ENCODE assay signal across 20 cellular contexts in the genomic region with DNA sequence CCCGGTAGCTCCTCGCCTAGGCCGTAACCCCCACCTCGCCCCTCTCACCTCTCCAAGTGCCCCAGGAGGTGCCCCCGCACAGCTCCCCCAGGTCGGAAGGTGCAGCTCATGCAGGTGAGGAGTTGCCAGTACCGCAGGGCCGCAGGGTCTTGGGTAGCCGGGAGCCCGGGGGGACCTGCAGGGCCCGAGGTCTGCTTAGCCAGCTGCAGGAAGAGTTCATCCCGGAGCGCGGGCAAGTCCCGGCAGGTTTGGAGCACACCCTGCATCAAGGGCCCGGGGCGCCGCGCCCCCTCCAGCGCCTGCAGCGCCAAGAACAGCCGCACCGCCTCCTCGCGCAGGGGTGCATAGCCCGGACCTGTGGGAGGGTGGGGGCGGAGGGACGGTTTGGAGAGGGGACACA. TPM values are rescaled to one million over a fixed set of nuclear protein-coding genes. Genes with fewer than 3 reads are reported as not detected.
DNase-seq lines count a peak whose midpoint lies in the region; ATAC-seq and TF ChIP-seq lines count a peak whose summit lies in the region.
"Had no signal": no experiment of that assay in that cellular context is flagged by ENCODE, and none has a peak within 500 bp of the region (broad histone marks: within the 10 kb centered on the region; RNA-seq: fewer than 3 reads in every experiment).

No MANE protein-coding gene starts in this region.

- no peak for TF ChIP-seq POLR2A in gastroesophageal sphincter (IDR thresholded peaks at IDR 0.05)
- no peak for TF ChIP-seq POLR2A in gastrocnemius medialis (IDR thresholded peaks at IDR 0.05)

- peaks cover 38% of the 10 kb centered on the region for H3K4me1 ChIP-seq in HUES64 (ENCODE audit: insufficient read depth, low read length)
- peaks cover 5 to 83% (median 35%) of the 10 kb centered on the region in 3 donors for H3K4me1 ChIP-seq in gastroesophageal sphincter
- peaks cover 46 to 56% of the 10 kb centered on the region in 2 donors for H3K4me1 ChIP-seq in gastrocnemius medialis
- H3K4me1 ChIP-seq: parathyroid adenoma had no signal

- no peak for TF ChIP-seq EP300 in gastroesophageal sphincter (IDR thresholded peaks at IDR 0.05)

- peak; percentile 33 for DNase-seq in NCI-H526 treated with DMSO at 0.1 percent for 48 hours (lab: John Stamatoyannopoulos, UW)
- no peak for DNase-seq in gastrocnemius medialis
- DNase-seq in NCI-H345 (lab: John Stamatoyannopoulos, UW): no peak
- DNase-seq in LoVo (ENCODE audit: low spot score): no peak
- no peak for DNase-seq in HEK293T (ENCODE audit: extremely low spot score)
- DNase-seq: C1 segment of cervical spinal cord; effector memory CD4-positive, alpha-beta T cell; foreskin fibroblast; kidney glomerular epithelial cell; NCI-H1930; NK-92 treated with Interleukin-12 subunit alpha and Interleukin-12 subunit beta, amount 100 ng/mL, for 24 hours; SHP77; stimulated activated CD4-positive, alpha-beta T cell treated with anti-CD3 and anti-CD28 coated beads, Interleukin-12 subunit alpha, Interleukin-12 subunit beta, amount 100 ng/mL, for 4 hours had no signal

- H3K27ac ChIP-seq in HUES64 (ENCODE audit: low read depth, low read length): no peak overlapping the region
- H3K27ac ChIP-seq in gastroesophageal sphincter: peak overlapping the region in 3 of 4 donors; percentile 94 to 99 (median 98)
- H3K27ac ChIP-seq in gastrocnemius medialis: peak overlapping the region; percentile 93 to 100 (median 98)
- H3K27ac ChIP-seq: cardiac muscle cell, KMS-11, parathyroid adenoma had no signal

- CTCF ChIA-PET in HEK293T (lab: Yijun Ruan, JAX): interaction anchor here (0.6 to 1.1 kb wide), 2 partner anchors 74 to 94 kb away, joined by 3 to 5 read pairs; no protein-coding TSS in a partner anchor

- H3K36me3 ChIP-seq in HUES64 (ENCODE audit: insufficient read depth, low read length): peaks cover 25% of the 10 kb centered on the region
- H3K36me3 ChIP-seq in gastroesophageal sphincter: peaks cover 0 to 59% of the 10 kb centered on the region in 2 donors
- H3K36me3 ChIP-seq in gastrocnemius medialis: peaks cover 0 to 39% of the 10 kb centered on the region in 2 donors

- 50% methylated on average over 28 of the region's 28 CpGs for WGBS in HUES64
- WGBS in gastroesophageal sphincter (ENCODE audit: low coverage in 1 of 2), 2 donors: 82% methylated on average over 5 of the region's 28 CpGs; no CpG with 5 or more reads in 1 of the 2 donors

- no peak overlapping the region for H3K9ac ChIP-seq in HUES64 (ENCODE audit: low read depth, low read length)
- H3K9ac ChIP-seq: KMS-11, parathyroid adenoma had no signal

- H3K9me3 ChIP-seq in HUES64 (ENCODE audit: insufficient read depth, low read depth, low read length) (no peaks in the 10 kb centered on the region), gastroesophageal sphincter (no peaks in the 10 kb centered on the region), gastrocnemius medialis (no peaks in the 10 kb centered on the region)
- H3K9me3 ChIP-seq: mucosa of descending colon had no signal

- in situ Hi-C loops in gastrocnemius medialis (cut with MboI; ENCODE audit: low sequenced_read_pairs in 4 of 4): loop anchor here in 1 of 4 donors (10.0 kb wide), 1 partner anchor 57 kb away; no protein-coding TSS in a partner anchor

- POLR2A ChIA-PET in HEK293T (lab: Yijun Ruan, JAX): interaction anchor here (1.2 to 3.3 kb wide), 4 partner anchors 11 to 94 kb away, joined by 4 to 10 read pairs (median 8); partner anchors contain the start of genes PSMC3IP, RETREG3 and TUBG1

- ATAC-seq in gastroesophageal sphincter (no peak), gastrocnemius medialis (no peak), GM21515 (IDR thresholded peaks at IDR 0.05; ENCODE audit: unreplicated experiment) (no peak)
- ATAC-seq: mucosa of descending colon had no signal

- peak overlapping the region; percentile 59 for H3K4me3 ChIP-seq in HUES64 (ENCODE audit: low read length)
- no peak overlapping the region for H3K4me3 ChIP-seq in gastroesophageal sphincter
- H3K4me3 ChIP-seq in gastrocnemius medialis: no peak overlapping the region
- H3K4me3 ChIP-seq: cardiac muscle cell, mucosa of descending colon had no signal

- TF ChIP-seq CTCF in gastroesophageal sphincter (IDR thresholded peaks at IDR 0.05) (no peak), gastrocnemius medialis (IDR thresholded peaks at IDR 0.05 in 4 of 5, conservative IDR thresholded peaks at IDR 0.05 in 1 of 5) (no peak)

- intact Hi-C loops in gastrocnemius medialis (cut with DNase I; ENCODE audit: low total_unique reads): no loop called here

- H3K27me3 ChIP-seq in HUES64 (ENCODE audit: insufficient read depth, low read length) (peaks cover 53% of the 10 kb centered on the region), gastroesophageal sphincter (no peaks in the 10 kb centered on the region), gastrocnemius medialis (no peaks in the 10 kb centered on the region)
- H3K27me3 ChIP-seq: cardiac muscle cell had no signal

TF ChIP-seq in HEK293T, 16 proteins besides CTCF, POLR2A, EP300 and RAD21:
- TF ChIP-seq HDGF (IDR thresholded peaks at IDR 0.05; ENCODE audit: borderline replicate concordance) (no peak), SUZ12 (IDR thresholded peaks at IDR 0.05) (no peak), FOXA1 (IDR thresholded peaks at IDR 0.05) (no peak), ARNT (IDR thresholded peaks at IDR 0.05) (no peak), ELF4 (IDR thresholded peaks at IDR 0.05) (no peak), L3MBTL2 (conservative IDR thresholded peaks at IDR 0.05) (no peak), SP1 (IDR thresholded peaks at IDR 0.05) (no peak), LEF1 (IDR thresholded peaks at IDR 0.05; ENCODE audit: borderline replicate concordance) (no peak), FOXK2 (IDR thresholded peaks at IDR 0.05) (no peak), CTBP1 (IDR thresholded peaks at IDR 0.05; ENCODE audit: borderline replicate concordance) (no peak), ZNF384 (IDR thresholded peaks at IDR 0.05) (no peak), TARDBP (IDR thresholded peaks at IDR 0.05) (no peak), BHLHE40 (IDR thresholded peaks at IDR 0.05; ENCODE audit: borderline replicate concordance) (no peak), NFRKB (IDR thresholded peaks at IDR 0.05) (no peak), FOXM1 (IDR thresholded peaks at IDR 0.05; ENCODE audit: borderline replicate concordance) (no peak)
- TF ChIP-seq, protein P1, sequence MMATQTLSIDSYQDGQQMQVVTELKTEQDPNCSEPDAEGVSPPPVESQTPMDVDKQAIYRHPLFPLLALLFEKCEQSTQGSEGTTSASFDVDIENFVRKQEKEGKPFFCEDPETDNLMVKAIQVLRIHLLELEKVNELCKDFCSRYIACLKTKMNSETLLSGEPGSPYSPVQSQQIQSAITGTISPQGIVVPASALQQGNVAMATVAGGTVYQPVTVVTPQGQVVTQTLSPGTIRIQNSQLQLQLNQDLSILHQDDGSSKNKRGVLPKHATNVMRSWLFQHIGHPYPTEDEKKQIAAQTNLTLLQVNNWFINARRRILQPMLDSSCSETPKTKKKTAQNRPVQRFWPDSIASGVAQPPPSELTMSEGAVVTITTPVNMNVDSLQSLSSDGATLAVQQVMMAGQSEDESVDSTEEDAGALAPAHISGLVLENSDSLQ (IDR thresholded peaks at IDR 0.05): no peak
TF ChIP-seq in HEK293T: peak in this region for 0.

RNA-seq across cellular contexts. Expression of gene PLEKHH3, which starts 4.8 kb away (rescaled TPM):
- polyA plus RNA-seq in HUES64 (2013, experiment 1 of 2): 10.0 TPM
- polyA plus RNA-seq in HUES64 (2013, experiment 2 of 2): 12.9 TPM
- total RNA-seq in gastroesophageal sphincter: 10 to 100 TPM; 13.7 to 40.8 (median 23.4) TPM
- total RNA-seq in gastrocnemius medialis: 10 to 100 TPM; 13.4 to 36.0 (median 31.3) TPM

RNA-seq across cellular contexts. Expression of gene CCR10, which starts 9.6 kb away (rescaled TPM):
- polyA plus RNA-seq in HUES64 (2013, experiment 1 of 2): 0.20 TPM
- 1.1 TPM for polyA plus RNA-seq in HUES64 (2013, experiment 2 of 2)
- total RNA-seq in gastroesophageal sphincter (1 to 10 TPM; 1.0 to 4.6 (median 1.5) TPM), gastrocnemius medialis (1 to 10 TPM; 2.0 to 4.6 (median 4.0) TPM)

RNA-seq across cellular contexts. Expression of gene CNTNAP1, which starts 10.3 kb away (rescaled TPM):
- 4.1 TPM for polyA plus RNA-seq in HUES64 (2013, experiment 1 of 2)
- 6.6 TPM for polyA plus RNA-seq in HUES64 (2013, experiment 2 of 2)
- 10 to 100 TPM in 1 of 4 donors, 1 to 10 TPM in 3; 1.7 to 14.5 (median 9.1) TPM for total RNA-seq in gastroesophageal sphincter
- under 1 TPM; 0.22 to 0.41 (median 0.40) TPM for total RNA-seq in gastrocnemius medialis

RNA-seq across cellular contexts. Expression of gene TUBG2, which starts 13.0 kb away (rescaled TPM):
- polyA plus RNA-seq in HUES64 (2013, experiment 1 of 2): 8.3 TPM
- polyA plus RNA-seq in HUES64 (2013, experiment 2 of 2): 10.7 TPM
- total RNA-seq in gastroesophageal sphincter (10 to 100 TPM; 19.7 to 57.3 (median 33.7) TPM), gastrocnemius medialis (1 to 10 TPM; 3.9 to 5.2 (median 4.2) TPM)
